Comparison of ENCODE assay signal across 8 cellular contexts in genomic region chr7:2172311-2173183, GRCh38.
DNase-seq lines count a peak whose midpoint lies in the region.

No MANE protein-coding gene starts in this region.

- H3K4me3 ChIP-seq in rectal smooth muscle tissue (ENCODE audit: low read length) = no peak overlapping the region

- H3K27ac ChIP-seq in epithelial cell of prostate (no peak overlapping the region), rectal smooth muscle tissue (ENCODE audit: low read depth, low read length) (peak overlapping the region; percentile 33)

- peak; percentile 87 for DNase-seq in DMS79 (lab: John Stamatoyannopoulos, UW)
- DNase-seq in NCI-H226 = peak; percentile 67
- DNase-seq in epithelial cell of prostate (ENCODE audit: low read depth, low spot score) = peak; percentile 29
- no peak for DNase-seq in activated naive CD4-positive, alpha-beta T cell treated with anti-CD3 and anti-CD28 coated beads, Interleukin-2, amount 50 U/mL, for 16 hours
- no peak for DNase-seq in medulla oblongata (ENCODE audit: extremely low spot score)
- DNase-seq in NCI-H82 (lab: John Stamatoyannopoulos, UW) = no peak
- DNase-seq in stimulated activated CD4-positive, alpha-beta T cell treated with anti-CD3 and anti-CD28 coated beads, Interleukin-4, amount 100 ng/mL, for 4 hours = no peak

- no peaks in the 10 kb centered on the region for H3K36me3 ChIP-seq in rectal smooth muscle tissue (ENCODE audit: control insufficient read depth, insufficient read depth, low read length)

- no peaks in the 10 kb centered on the region for H3K27me3 ChIP-seq in rectal smooth muscle tissue (ENCODE audit: control insufficient read depth, insufficient read depth, low read length)

- H3K9ac ChIP-seq in rectal smooth muscle tissue (ENCODE audit: low read length) = no peak overlapping the region

- peaks cover 20% of the 10 kb centered on the region for H3K4me1 ChIP-seq in rectal smooth muscle tissue (ENCODE audit: control insufficient read depth, insufficient read depth, low read length)

Comparison
In these comparisons a context has a peak if more than half of its experiments do, and no peak if none do; other contexts are left out.
1. DNase-seq: peak in DMS79 (single experiment), NCI-H226 (single experiment) and epithelial cell of prostate (single experiment); none in activated naive CD4-positive, alpha-beta T cell treated with anti-CD3 and anti-CD28 coated beads, Interleukin-2, amount 50 U/mL, for 16 hours (single experiment), medulla oblongata (single experiment), NCI-H82 (single experiment) and stimulated activated CD4-positive, alpha-beta T cell treated with anti-CD3 and anti-CD28 coated beads, Interleukin-4, amount 100 ng/mL, for 4 hours (0 of 2).